8 cellular contexts compared by ENCODE assay signal in genomic region chr17:72556944-72557826, GRCh38.
DNase-seq lines count a peak whose midpoint lies in the region; ATAC-seq lines count a peak whose summit lies in the region.

No MANE protein-coding gene starts in this region.

- POLR2A ChIA-PET in activated CD4-positive, alpha-beta memory T cell treated with anti-CD3 and anti-CD28 coated beads for 36 hours (lab: Charles Lee): no interaction called here

- no peaks in the 10 kb centered on the region for H3K36me3 Mint-ChIP-seq in activated CD4-positive, alpha-beta memory T cell treated with anti-CD3 and anti-CD28 coated beads for 36 hours

- ATAC-seq in Right ventricle myocardium inferior (peak; percentile 53), HG03520 (IDR thresholded peaks at IDR 0.05; ENCODE audit: unreplicated experiment) (peak; percentile 43)

- no peak overlapping the region for H3K4me3 Mint-ChIP-seq in activated CD4-positive, alpha-beta memory T cell treated with anti-CD3 and anti-CD28 coated beads for 36 hours

- H3K4me1 Mint-ChIP-seq in activated CD4-positive, alpha-beta memory T cell treated with anti-CD3 and anti-CD28 coated beads for 36 hours (ENCODE audit: low read depth): no peaks in the 10 kb centered on the region

- intact Hi-C loops in Right ventricle myocardium inferior (cut with DNase I) (loop anchor here (5.0 to 10.0 kb wide), 2 partner anchors 170 to 598 kb away; no protein-coding TSS in a partner anchor), cardiac septum (cut with DNase I) (loop anchor here (5.0 kb wide), 1 partner anchor 600 kb away; no protein-coding TSS in a partner anchor)
- intact Hi-C loops in activated CD4-positive, alpha-beta memory T cell treated with anti-CD3 and anti-CD28 coated beads for 36 hours (cut with micrococcal nuclease): loop anchor here (1.0 to 2.0 kb wide), 2 partner anchors 599 to 814 kb away; no protein-coding TSS in a partner anchor

- no peaks in the 10 kb centered on the region for H3K9me3 Mint-ChIP-seq in activated CD4-positive, alpha-beta memory T cell treated with anti-CD3 and anti-CD28 coated beads for 36 hours

- no peak for DNase-seq in Right ventricle myocardium inferior (ENCODE audit: missing footprints)
- no peak for DNase-seq in cardiac septum (ENCODE audit: low spot score)
- DNase-seq in NCI-H82 (lab: John Stamatoyannopoulos, UW): peak; percentile 93
- DNase-seq in activated CD4-positive, alpha-beta memory T cell treated with anti-CD3 and anti-CD28 coated beads for 36 hours: peak; percentile 79
- DNase-seq in effector CD8-positive, alpha-beta T cell (lab: John Stamatoyannopoulos, UW): peak; percentile 7
- DNase-seq in middle frontal gyrus (ENCODE audit: extremely low spot score, low spot score): peak; percentile 58
- DNase-seq in stimulated activated naive CD4-positive, alpha-beta T cell (lab: John Stamatoyannopoulos, UW): peak in 5 of 6 experiments; percentile 10 to 50 (median 21)

- no peak overlapping the region for H3K27ac Mint-ChIP-seq in activated CD4-positive, alpha-beta memory T cell treated with anti-CD3 and anti-CD28 coated beads for 36 hours

- peaks cover 1% of the 10 kb centered on the region for H3K27me3 Mint-ChIP-seq in activated CD4-positive, alpha-beta memory T cell treated with anti-CD3 and anti-CD28 coated beads for 36 hours

- CTCF ChIA-PET in activated CD4-positive, alpha-beta memory T cell treated with anti-CD3 and anti-CD28 coated beads for 36 hours (lab: Charles Lee): interaction anchor here (0.5 to 9.9 kb wide), 50 partner anchors 8 to 872 kb away, joined by 3 to 196 read pairs (median 4); no protein-coding TSS in a partner anchor

Comparison
In these comparisons a context has a peak if more than half of its experiments do, and no peak if none do; other contexts are left out.
1. DNase-seq: peak in NCI-H82 (single experiment), activated CD4-positive, alpha-beta memory T cell treated with anti-CD3 and anti-CD28 coated beads for 36 hours (single experiment), effector CD8-positive, alpha-beta T cell (single experiment), middle frontal gyrus (single experiment) and stimulated activated naive CD4-positive, alpha-beta T cell (5 of 6); none in Right ventricle myocardium inferior (single experiment) and cardiac septum (single experiment).